In genomic region chr7:2062648-2063047, GRCh38 we compare ENCODE assay signal across 17 cellular contexts.
"Had no signal": no experiment of that assay in that cellular context is flagged by ENCODE, and none has a peak within 500 bp of the region (broad histone marks: within the 10 kb centered on the region; RNA-seq: fewer than 3 reads in every experiment).

No MANE protein-coding gene starts in this region.

- H3K27ac Mint-ChIP-seq: activated CD4-positive, alpha-beta memory T cell treated with anti-CD3 and anti-CD28 coated beads, Interleukin-2, amount 10 ng/mL, durations not matched to agents 7 days and 5 days; T-helper 1 cell treated with Interleukin-12 subunit alpha and Interleukin-12 subunit beta and Interleukin-4 antibody, amounts not matched to agents 30 μg/mL and 1 μg/mL, for 36 hours had no signal

- H3K27me3 ChIP-seq: foreskin keratinocyte, heart left ventricle, uterus had no signal

- ATAC-seq: activated T-cell treated with anti-CD3 and anti-CD28 coated beads, Interleukin-2, amount 50 U/mL, for 4 hours; foreskin keratinocyte had no signal

- DNase-seq: activated CD4-positive, alpha-beta memory T cell treated with anti-CD3 and anti-CD28 coated beads, Interleukin-2, amount 10 ng/mL, durations not matched to agents 7 days and 5 days; activated CD4-positive, alpha-beta T cell treated with anti-CD3 and anti-CD28 coated beads for 4 hours; activated effector memory CD4-positive, alpha-beta T cell treated with Interleukin-2 at 50 U/mL for 16 hours; activated naive CD4-positive, alpha-beta T cell treated with anti-CD3 and anti-CD28 coated beads, Interleukin-2, amount 50 U/mL, for 16 hours; activated T-cell treated with anti-CD3 and anti-CD28 coated beads, Interleukin-2, amount 50 U/mL, for 4 hours; cortex of kidney; effector CD8-positive, alpha-beta T cell; foreskin keratinocyte; heart left ventricle; left cardiac atrium; mammary epithelial cell; right cardiac atrium; uterus; WERI-Rb-1 had no signal

- H3K36me3 ChIP-seq: prostate gland, uterus had no signal

- H3K4me3 ChIP-seq: heart left ventricle, prostate gland, uterus had no signal

- H3K27ac ChIP-seq: foreskin keratinocyte, prostate gland, uterus, WERI-Rb-1 had no signal

- H3K4me1 ChIP-seq: foreskin keratinocyte, prostate gland, uterus had no signal

- H3K9me3 ChIP-seq: prostate gland, uterus had no signal

- H3K27me3 Mint-ChIP-seq: activated CD4-positive, alpha-beta memory T cell treated with anti-CD3 and anti-CD28 coated beads, Interleukin-2, amount 10 ng/mL, durations not matched to agents 7 days and 5 days; central memory CD8-positive, alpha-beta T cell had no signal

- H3K4me3 Mint-ChIP-seq: activated CD4-positive, alpha-beta memory T cell treated with anti-CD3 and anti-CD28 coated beads, Interleukin-2, amount 10 ng/mL, durations not matched to agents 7 days and 5 days; activated T-cell treated with anti-CD3 and anti-CD28 coated beads, Interleukin-2, amount 50 U/mL, for 4 hours; central memory CD8-positive, alpha-beta T cell; T-helper 1 cell treated with Interleukin-12 subunit alpha and Interleukin-12 subunit beta and Interleukin-4 antibody, amounts not matched to agents 30 μg/mL and 1 μg/mL, for 36 hours had no signal

- H3K9me3 Mint-ChIP-seq: activated T-cell treated with anti-CD3 and anti-CD28 coated beads, Interleukin-2, amount 50 U/mL, for 4 hours; central memory CD8-positive, alpha-beta T cell had no signal
